In the genomic region with DNA sequence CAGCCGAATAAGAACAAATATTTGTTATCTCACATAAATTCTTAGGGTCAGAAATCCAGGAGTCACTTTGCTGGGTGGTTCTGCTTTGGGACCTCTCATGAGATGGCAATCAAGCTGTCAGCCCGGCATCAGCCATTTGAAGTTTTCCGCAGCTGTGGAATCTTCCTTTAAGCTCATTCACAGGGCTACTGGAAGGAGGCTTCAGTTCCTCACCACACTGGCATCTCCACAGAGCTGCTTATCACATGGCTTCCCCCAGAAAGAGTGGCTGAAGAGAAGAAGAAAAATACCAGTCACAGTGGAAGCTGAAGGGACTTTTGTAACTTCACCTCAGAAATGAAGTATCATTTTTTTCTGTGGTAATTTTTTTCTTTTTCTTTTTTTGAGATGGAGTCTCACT, we compare ENCODE assay signal across 21 cellular contexts.
DNase-seq lines count a peak whose midpoint lies in the region; ATAC-seq, FAIRE-seq and TF ChIP-seq lines count a peak whose summit lies in the region.
"Had no signal": no experiment of that assay in that cellular context is flagged by ENCODE, and none has a peak within 500 bp of the region (broad histone marks: within the 10 kb centered on the region; RNA-seq: fewer than 3 reads in every experiment).

No MANE protein-coding gene starts in this region.

- TF ChIP-seq CTCF in HFFc6 (IDR thresholded peaks at IDR 0.05) = no peak

- no peaks in the 10 kb centered on the region for H3K27me3 Mint-ChIP-seq in HFFc6 (ENCODE audit: insufficient read depth)
- H3K27me3 Mint-ChIP-seq: activated naive CD8-positive, alpha-beta T cell treated with anti-CD3 and anti-CD28 coated beads, Interleukin-2, amount 10 ng/mL, durations not matched to agents 7 days and 5 days; activated T-cell treated with anti-CD3 and anti-CD28 coated beads, Interleukin-2, amount 50 U/mL, for 24 hours; CD8-positive, alpha-beta memory T cell had no signal

- ATAC-seq in GM19395 (IDR thresholded peaks at IDR 0.05; ENCODE audit: unreplicated experiment) (peak; percentile 35), HG02798 (IDR thresholded peaks at IDR 0.05; ENCODE audit: poor library complexity, unreplicated experiment) (peak; percentile 23), HG03520 (IDR thresholded peaks at IDR 0.05; ENCODE audit: unreplicated experiment) (peak; percentile 42), GM21447 (IDR thresholded peaks at IDR 0.05; ENCODE audit: unreplicated experiment) (no peak)
- ATAC-seq: heart right ventricle, right lobe of liver had no signal

- TF ChIP-seq POLR2A in GM12891 (IDR thresholded peaks at IDR 0.05; ENCODE audit: low read depth, low read length) = no peak

- H3K4me1 Mint-ChIP-seq in HFFc6 (ENCODE audit: low read depth) = no peaks in the 10 kb centered on the region
- H3K4me1 Mint-ChIP-seq: activated naive CD8-positive, alpha-beta T cell treated with anti-CD3 and anti-CD28 coated beads, Interleukin-2, amount 10 ng/mL, durations not matched to agents 7 days and 5 days; CD8-positive, alpha-beta memory T cell had no signal

- no peak overlapping the region for H3K4me3 Mint-ChIP-seq in HFFc6
- H3K4me3 Mint-ChIP-seq: activated naive CD8-positive, alpha-beta T cell treated with anti-CD3 and anti-CD28 coated beads, Interleukin-2, amount 10 ng/mL, durations not matched to agents 7 days and 5 days; activated T-cell treated with anti-CD3 and anti-CD28 coated beads, Interleukin-2, amount 50 U/mL, for 24 hours; CD8-positive, alpha-beta memory T cell; mesothelial cell of epicardium had no signal

- H3K36me3 Mint-ChIP-seq in HFFc6 (ENCODE audit: low read depth) = no peaks in the 10 kb centered on the region
- H3K36me3 Mint-ChIP-seq: activated naive CD8-positive, alpha-beta T cell treated with anti-CD3 and anti-CD28 coated beads, Interleukin-2, amount 10 ng/mL, durations not matched to agents 7 days and 5 days; CD8-positive, alpha-beta memory T cell; mesothelial cell of epicardium had no signal

- FAIRE-seq in GM12891 (lab: Jason Lieb, UNC) = peak; percentile 38
- FAIRE-seq: bronchial epithelial cell, G401.6, H54 had no signal

- peaks cover 19% of the 10 kb centered on the region for H3K9me3 Mint-ChIP-seq in HFFc6
- H3K9me3 Mint-ChIP-seq: mesothelial cell of epicardium had no signal

- DNase-seq in GM12891 (ENCODE audit: insufficient read length, low spot score) (no peak), HFFc6 (no peak), NOMO-1 treated with DMSO at 0.1 percent for 48 hours (lab: John Stamatoyannopoulos, UW; ENCODE audit: unreplicated experiment) (no peak), NCI-H446 (lab: John Stamatoyannopoulos, UW) (no peak)
- DNase-seq: activated CD4-positive, alpha-beta T cell treated with anti-CD3 and anti-CD28 coated beads for 48 hours; activated naive CD8-positive, alpha-beta T cell treated with anti-CD3 and anti-CD28 coated beads, Interleukin-2, amount 10 ng/mL, durations not matched to agents 7 days and 5 days; activated T-cell treated with anti-CD3 and anti-CD28 coated beads, Interleukin-2, amount 50 U/mL, for 24 hours; CD8-positive, alpha-beta memory T cell; heart right ventricle; MG63; right lobe of liver; stimulated activated CD4-positive, alpha-beta T cell treated with anti-CD3 and anti-CD28 coated beads, Interleukin-2, amount 100 ng/mL, for 48 hours; stimulated activated CD8-positive, alpha-beta memory T cell treated with anti-CD3 and anti-CD28 coated beads, Interleukin-4, amount 100 ng/mL, for 48 hours had no signal

- H3K27ac Mint-ChIP-seq in HFFc6 = no peak overlapping the region
- H3K27ac Mint-ChIP-seq: activated naive CD8-positive, alpha-beta T cell treated with anti-CD3 and anti-CD28 coated beads, Interleukin-2, amount 10 ng/mL, durations not matched to agents 7 days and 5 days; activated T-cell treated with anti-CD3 and anti-CD28 coated beads, Interleukin-2, amount 50 U/mL, for 24 hours; CD8-positive, alpha-beta memory T cell; mesothelial cell of epicardium had no signal

TF ChIP-seq in GM12891, 5 proteins besides CTCF, POLR2A, EP300 and RAD21:
- TF ChIP-seq POU2F2 (IDR thresholded peaks at IDR 0.05; ENCODE audit: low read depth, low read length) (no peak), POLR2AphosphoS5 (IDR thresholded peaks at IDR 0.05; ENCODE audit: low read depth, low read length) (no peak), PAX5 (IDR thresholded peaks at IDR 0.05; ENCODE audit: insufficient read depth, low read length, severe bottlenecking) (no peak), TAF1 (IDR thresholded peaks at IDR 0.05; ENCODE audit: low read depth, low read length) (no peak), SPI1 (IDR thresholded peaks at IDR 0.05; ENCODE audit: low read depth, low read length) (peak; percentile 56)
TF ChIP-seq in GM12891: peak in this region for 1.
